In the genomic region with DNA sequence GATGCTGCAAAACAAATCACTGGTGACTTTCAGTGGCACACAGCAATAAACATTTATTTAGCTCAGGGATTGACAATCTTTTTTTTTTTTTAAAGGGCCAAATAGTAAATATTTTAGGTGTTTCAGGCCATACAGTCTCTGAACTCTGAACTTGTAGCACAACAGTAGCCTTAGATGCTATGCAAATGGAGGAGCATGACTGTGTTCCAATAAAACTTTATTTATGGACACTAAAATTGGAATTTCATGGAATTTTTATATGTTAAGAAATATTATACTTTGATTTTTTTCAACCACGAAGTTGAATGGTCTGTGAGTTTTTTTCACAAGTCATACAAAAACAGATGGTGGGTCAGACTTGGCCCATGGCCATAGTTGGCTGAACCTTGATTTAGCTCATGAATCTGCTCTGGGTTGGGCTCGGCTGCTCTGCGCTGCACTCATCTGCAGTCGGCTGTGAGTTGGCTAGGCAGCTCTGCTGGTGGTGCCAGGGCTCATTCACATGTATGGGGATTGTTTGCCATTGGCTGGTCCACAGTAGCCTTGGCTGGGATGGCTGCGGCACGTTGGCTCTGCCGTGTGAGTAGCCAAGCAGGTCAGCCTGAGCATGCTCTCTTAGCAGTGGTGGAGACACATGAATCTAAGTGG, we compare ENCODE assay signal across 15 cellular contexts.
A peak's percentile ranks its signal among the peaks of the same experiment; 100 is the strongest.
DNase-seq lines count a peak whose midpoint lies in the region; ATAC-seq and TF ChIP-seq lines count a peak whose summit lies in the region.
"Had no signal": no experiment of that assay in that cellular context is flagged by ENCODE, and none has a peak within 500 bp of the region (broad histone marks: within the 10 kb centered on the region; RNA-seq: fewer than 3 reads in every experiment).

No MANE protein-coding gene starts in this region.

- H3K27ac ChIP-seq in left ventricle myocardium inferior (replicated peaks) (peak overlapping the region; percentile 64), subcutaneous abdominal adipose tissue (ENCODE audit: low read depth, low read length) (peak overlapping the region; percentile 80)

- DNase-seq in LHCN-M2 (ENCODE audit: low read depth) (peak; percentile 57), brain pericyte (ENCODE audit: low read depth, low spot score) (peak; percentile 40), left ventricle myocardium inferior (peak; percentile 70), glomerular visceral epithelial cell (ENCODE audit: extremely low spot score) (no peak), immature natural killer cell (no peak), mucosa of descending colon (no peak), UCSD-AML1 (lab: John Stamatoyannopoulos, UW; ENCODE audit: unreplicated experiment) (no peak)
- DNase-seq: activated T-cell treated with anti-CD3 and anti-CD28 coated beads, Interleukin-2, amount 50 U/mL, for 24 hours; CD8-positive, alpha-beta memory T cell; naive thymus-derived CD8-positive, alpha-beta T cell; NCI-H1417; stimulated activated CD4-positive, alpha-beta T cell treated with anti-CD3 and anti-CD28 coated beads, Interleukin-4, amount 100 ng/mL, for 4 hours; T-helper 17 cell had no signal

- H3K4me1 ChIP-seq in left ventricle myocardium inferior (peaks cover 51% of the 10 kb centered on the region), subcutaneous abdominal adipose tissue (ENCODE audit: control insufficient read depth in 5 of 5, insufficient read depth in 5 of 5, low read length in 5 of 5) (peaks cover 6 to 26% (median 23%) of the 10 kb centered on the region in 5 donors), mucosa of descending colon (ENCODE audit: low read depth) (peaks cover 5% of the 10 kb centered on the region)

- H3K9me3 Mint-ChIP-seq in immature natural killer cell, result peaks cover 0 to 6% (median 0%) of the 10 kb centered on the region in 6 donors
- H3K9me3 Mint-ChIP-seq: activated T-cell treated with anti-CD3 and anti-CD28 coated beads, Interleukin-2, amount 50 U/mL, for 24 hours; CD8-positive, alpha-beta memory T cell; stimulated activated effector memory CD8-positive, alpha-beta T cell treated with anti-CD3 and anti-CD28 coated beads, Interleukin-12 subunit alpha, Interleukin-12 subunit beta, amount 100 ng/mL, for 72 hours had no signal

- H3K4me3 ChIP-seq in left ventricle myocardium inferior, result no peak overlapping the region
- H3K4me3 ChIP-seq in subcutaneous abdominal adipose tissue (ENCODE audit: low read depth in 1 of 5, low read length in 5 of 5), result no peak overlapping the region
- H3K4me3 ChIP-seq in mucosa of descending colon, result no peak overlapping the region

- no peaks in the 10 kb centered on the region for H3K36me3 ChIP-seq in left ventricle myocardium inferior
- H3K36me3 ChIP-seq in subcutaneous abdominal adipose tissue (ENCODE audit: control insufficient read depth in 5 of 5, insufficient read depth in 5 of 5, low read length in 5 of 5), result no peaks in the 10 kb centered on the region
- no peaks in the 10 kb centered on the region for H3K36me3 ChIP-seq in mucosa of descending colon (ENCODE audit: low read depth)

- no peaks in the 10 kb centered on the region for H3K27me3 ChIP-seq in left ventricle myocardium inferior (ENCODE audit: low read depth)
- H3K27me3 ChIP-seq in subcutaneous abdominal adipose tissue (ENCODE audit: control insufficient read depth in 5 of 5, insufficient read depth in 4 of 5, low read length in 5 of 5), result no peaks in the 10 kb centered on the region

- intact Hi-C loops in left ventricle myocardium inferior (cut with micrococcal nuclease) (no loop called here), mucosa of descending colon (cut with DNase I, micrococcal nuclease) (no loop called here)

- H3K4me1 Mint-ChIP-seq in immature natural killer cell, result peaks cover 0 to 7% of the 10 kb centered on the region in 2 donors

- no peak overlapping the region for H3K9ac ChIP-seq in subcutaneous abdominal adipose tissue (ENCODE audit: low read length in 5 of 5)

- H3K9me3 ChIP-seq in left ventricle myocardium inferior (replicated peaks), result no peaks in the 10 kb centered on the region
- no peaks in the 10 kb centered on the region for H3K9me3 ChIP-seq in subcutaneous abdominal adipose tissue (ENCODE audit: control insufficient read depth in 5 of 5, low read length in 5 of 5)
- no peaks in the 10 kb centered on the region for H3K9me3 ChIP-seq in mucosa of descending colon

- no peaks in the 10 kb centered on the region for H3K36me3 Mint-ChIP-seq in immature natural killer cell
- H3K36me3 Mint-ChIP-seq: stimulated activated effector memory CD8-positive, alpha-beta T cell treated with anti-CD3 and anti-CD28 coated beads, Interleukin-12 subunit alpha, Interleukin-12 subunit beta, amount 100 ng/mL, for 72 hours had no signal

- H3K27ac Mint-ChIP-seq in immature natural killer cell, result no peak overlapping the region
- H3K27ac Mint-ChIP-seq: activated T-cell treated with anti-CD3 and anti-CD28 coated beads, Interleukin-2, amount 50 U/mL, for 24 hours; CD8-positive, alpha-beta memory T cell; naive thymus-derived CD8-positive, alpha-beta T cell; stimulated activated effector memory CD8-positive, alpha-beta T cell treated with anti-CD3 and anti-CD28 coated beads, Interleukin-12 subunit alpha, Interleukin-12 subunit beta, amount 100 ng/mL, for 72 hours; T-helper 17 cell had no signal

- TF ChIP-seq CTCF in left ventricle myocardium inferior (IDR thresholded peaks at IDR 0.05; ENCODE audit: borderline replicate concordance) (no peak), mucosa of descending colon (IDR thresholded peaks at IDR 0.05) (no peak)

- H3K27me3 Mint-ChIP-seq in immature natural killer cell (ENCODE audit: low read depth in 3 of 3), result peaks cover 1 to 6% (median 4%) of the 10 kb centered on the region in 3 donors

- no peak overlapping the region for H3K4me3 Mint-ChIP-seq in immature natural killer cell
- H3K4me3 Mint-ChIP-seq: activated T-cell treated with anti-CD3 and anti-CD28 coated beads, Interleukin-2, amount 50 U/mL, for 24 hours; CD8-positive, alpha-beta memory T cell; naive thymus-derived CD8-positive, alpha-beta T cell; stimulated activated effector memory CD8-positive, alpha-beta T cell treated with anti-CD3 and anti-CD28 coated beads, Interleukin-12 subunit alpha, Interleukin-12 subunit beta, amount 100 ng/mL, for 72 hours; T-helper 17 cell had no signal

- ATAC-seq in mucosa of descending colon, result no peak
- ATAC-seq: naive thymus-derived CD8-positive, alpha-beta T cell; stimulated activated effector memory CD8-positive, alpha-beta T cell treated with anti-CD3 and anti-CD28 coated beads, Interleukin-12 subunit alpha, Interleukin-12 subunit beta, amount 100 ng/mL, for 72 hours; T-helper 17 cell had no signal

Comparison
In these comparisons a context has a peak if more than half of its experiments do, and no peak if none do; other contexts are left out.
1. DNase-seq: peak in LHCN-M2 (single experiment), brain pericyte (single experiment) and left ventricle myocardium inferior (single experiment); none in glomerular visceral epithelial cell (single experiment), immature natural killer cell (0 of 3), mucosa of descending colon (0 of 3) and UCSD-AML1 (single experiment).